ENCODE assay signal across 1 cellular context in the genomic region with DNA sequence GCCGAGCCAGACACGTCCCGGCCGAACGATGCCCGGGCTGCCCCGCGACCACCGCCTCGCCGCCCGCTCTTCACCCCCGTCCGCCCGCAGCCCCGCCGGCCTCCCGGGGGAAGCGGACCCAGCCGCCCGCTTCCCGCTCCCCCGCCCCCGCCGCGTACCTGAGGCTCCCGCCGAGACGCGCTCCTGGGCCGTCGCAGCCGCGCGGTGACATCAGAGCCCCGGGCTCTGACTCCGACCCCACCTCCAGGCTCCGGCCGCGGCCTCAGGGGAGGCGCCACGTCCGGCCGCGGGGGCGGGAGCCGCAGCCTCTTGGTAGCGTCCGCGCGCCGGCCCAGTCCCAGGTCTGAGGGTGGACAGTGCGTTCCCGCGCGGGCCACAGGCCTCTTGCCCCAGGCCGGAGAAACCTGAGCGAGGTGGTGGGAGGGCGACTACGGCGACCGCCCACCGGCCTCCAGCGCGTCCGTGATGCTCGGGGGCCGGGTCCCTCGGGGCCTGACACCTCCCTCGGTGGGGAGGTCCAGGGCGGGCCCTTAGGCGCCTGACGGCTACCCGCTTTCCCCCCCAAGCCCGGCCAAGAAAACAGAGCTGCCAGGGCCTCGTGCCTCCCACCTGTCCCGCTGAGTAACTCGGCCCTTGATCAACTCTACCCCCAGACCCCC.
TF ChIP-seq lines count a peak whose summit lies in the region.

A gene with protein sequence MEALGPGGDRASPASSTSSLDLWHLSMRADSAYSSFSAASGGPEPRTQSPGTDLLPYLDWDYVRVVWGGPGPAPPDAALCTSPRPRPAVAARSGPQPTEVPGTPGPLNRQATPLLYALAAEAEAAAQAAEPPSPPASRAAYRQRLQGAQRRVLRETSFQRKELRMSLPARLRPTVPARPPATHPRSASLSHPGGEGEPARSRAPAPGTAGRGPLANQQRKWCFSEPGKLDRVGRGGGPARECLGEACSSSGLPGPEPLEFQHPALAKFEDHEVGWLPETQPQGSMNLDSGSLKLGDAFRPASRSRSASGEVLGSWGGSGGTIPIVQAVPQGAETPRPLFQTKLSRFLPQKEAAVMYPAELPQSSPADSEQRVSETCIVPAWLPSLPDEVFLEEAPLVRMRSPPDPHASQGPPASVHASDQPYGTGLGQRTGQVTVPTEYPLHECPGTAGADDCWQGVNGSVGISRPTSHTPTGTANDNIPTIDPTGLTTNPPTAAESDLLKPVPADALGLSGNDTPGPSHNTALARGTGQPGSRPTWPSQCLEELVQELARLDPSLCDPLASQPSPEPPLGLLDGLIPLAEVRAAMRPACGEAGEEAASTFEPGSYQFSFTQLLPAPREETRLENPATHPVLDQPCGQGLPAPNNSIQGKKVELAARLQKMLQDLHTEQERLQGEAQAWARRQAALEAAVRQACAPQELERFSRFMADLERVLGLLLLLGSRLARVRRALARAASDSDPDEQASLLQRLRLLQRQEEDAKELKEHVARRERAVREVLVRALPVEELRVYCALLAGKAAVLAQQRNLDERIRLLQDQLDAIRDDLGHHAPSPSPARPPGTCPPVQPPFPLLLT (minus strand): TSS at position 212 of the 659 bp plus-strand sequence. CDS start 4,507 bp downstream, outside the sequence.

TF ChIP-seq in liver, 16 proteins besides CTCF, POLR2A, EP300 and RAD21 (continued from another document):
- TF ChIP-seq, protein P1, sequence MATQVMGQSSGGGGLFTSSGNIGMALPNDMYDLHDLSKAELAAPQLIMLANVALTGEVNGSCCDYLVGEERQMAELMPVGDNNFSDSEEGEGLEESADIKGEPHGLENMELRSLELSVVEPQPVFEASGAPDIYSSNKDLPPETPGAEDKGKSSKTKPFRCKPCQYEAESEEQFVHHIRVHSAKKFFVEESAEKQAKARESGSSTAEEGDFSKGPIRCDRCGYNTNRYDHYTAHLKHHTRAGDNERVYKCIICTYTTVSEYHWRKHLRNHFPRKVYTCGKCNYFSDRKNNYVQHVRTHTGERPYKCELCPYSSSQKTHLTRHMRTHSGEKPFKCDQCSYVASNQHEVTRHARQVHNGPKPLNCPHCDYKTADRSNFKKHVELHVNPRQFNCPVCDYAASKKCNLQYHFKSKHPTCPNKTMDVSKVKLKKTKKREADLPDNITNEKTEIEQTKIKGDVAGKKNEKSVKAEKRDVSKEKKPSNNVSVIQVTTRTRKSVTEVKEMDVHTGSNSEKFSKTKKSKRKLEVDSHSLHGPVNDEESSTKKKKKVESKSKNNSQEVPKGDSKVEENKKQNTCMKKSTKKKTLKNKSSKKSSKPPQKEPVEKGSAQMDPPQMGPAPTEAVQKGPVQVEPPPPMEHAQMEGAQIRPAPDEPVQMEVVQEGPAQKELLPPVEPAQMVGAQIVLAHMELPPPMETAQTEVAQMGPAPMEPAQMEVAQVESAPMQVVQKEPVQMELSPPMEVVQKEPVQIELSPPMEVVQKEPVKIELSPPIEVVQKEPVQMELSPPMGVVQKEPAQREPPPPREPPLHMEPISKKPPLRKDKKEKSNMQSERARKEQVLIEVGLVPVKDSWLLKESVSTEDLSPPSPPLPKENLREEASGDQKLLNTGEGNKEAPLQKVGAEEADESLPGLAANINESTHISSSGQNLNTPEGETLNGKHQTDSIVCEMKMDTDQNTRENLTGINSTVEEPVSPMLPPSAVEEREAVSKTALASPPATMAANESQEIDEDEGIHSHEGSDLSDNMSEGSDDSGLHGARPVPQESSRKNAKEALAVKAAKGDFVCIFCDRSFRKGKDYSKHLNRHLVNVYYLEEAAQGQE (IDR thresholded peaks at IDR 0.05): peak; percentile 86
- TF ChIP-seq YY1 (IDR thresholded peaks at IDR 0.05) (peak; percentile 47), JUND (IDR thresholded peaks at IDR 0.05) (no peak)
